ENCODE assay signal across 9 cellular contexts in the genomic region with DNA sequence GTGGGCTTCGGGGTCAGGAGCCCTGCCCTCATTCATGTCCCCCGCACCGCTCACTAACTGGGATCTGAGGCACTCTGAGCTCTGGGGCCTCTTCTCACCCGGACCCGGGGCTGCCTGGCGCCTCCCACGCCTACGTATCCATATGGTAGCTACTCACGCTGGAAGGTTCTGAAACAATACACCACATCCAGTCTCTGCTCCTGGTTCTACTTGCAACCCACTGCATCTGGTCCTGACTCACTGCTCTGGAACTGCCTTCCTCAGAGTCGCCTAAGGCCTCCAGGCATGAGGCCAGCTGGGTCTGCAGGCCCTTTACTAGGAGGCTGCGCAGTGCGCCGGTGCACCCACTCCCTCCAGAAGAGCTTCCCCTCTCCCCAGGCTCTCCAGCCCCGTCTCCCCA. TPM values are rescaled to one million over a fixed set of nuclear protein-coding genes. Genes with fewer than 3 reads are reported as not detected.
DNase-seq lines count a peak whose midpoint lies in the region; ATAC-seq and TF ChIP-seq lines count a peak whose summit lies in the region.
"Had no signal": no experiment of that assay in that cellular context is flagged by ENCODE, and none has a peak within 500 bp of the region (broad histone marks: within the 10 kb centered on the region; RNA-seq: fewer than 3 reads in every experiment).

No MANE protein-coding gene starts in this region.

- H2BK5ac ChIP-seq in neuronal stem cell (ENCODE audit: low read length): peak overlapping the region; percentile 28

- no peaks in the 10 kb centered on the region for H3K9me3 ChIP-seq in CD8-positive, alpha-beta T cell (ENCODE audit: low read length)
- no peaks in the 10 kb centered on the region for H3K9me3 ChIP-seq in neuronal stem cell (replicated peaks in 1 of 2; ENCODE audit: control insufficient read depth in 2 of 2, insufficient read depth in 1 of 2, low read depth in 1 of 2, low read length in 2 of 2)

- H3K4me1 Mint-ChIP-seq in CD8-positive, alpha-beta T cell (ENCODE audit: low read depth): peaks cover 65% of the 10 kb centered on the region

- no peak for TF ChIP-seq CTCF in CD8-positive, alpha-beta T cell (IDR thresholded peaks at IDR 0.05)

- H3K4me2 ChIP-seq in neuronal stem cell (ENCODE audit: insufficient read depth, low read length, poor library complexity, severe bottlenecking): no peak overlapping the region

- intact Hi-C loops in CD8-positive, alpha-beta T cell (cut with DNase I, micrococcal nuclease): no loop called here

- peaks cover 2% of the 10 kb centered on the region for H3K79me1 ChIP-seq in neuronal stem cell (ENCODE audit: low read depth, low read length)

- H3K23ac ChIP-seq in neuronal stem cell (ENCODE audit: low read depth, low read length, poor library complexity): no peak overlapping the region

- no peak overlapping the region for H3K14ac ChIP-seq in neuronal stem cell (ENCODE audit: low read length)

- H2BK12ac ChIP-seq in neuronal stem cell (ENCODE audit: low read length): no peak overlapping the region

- peaks cover 65% of the 10 kb centered on the region for H3K36me3 ChIP-seq in CD8-positive, alpha-beta T cell (ENCODE audit: insufficient read depth, low read length)
- H3K36me3 ChIP-seq in neuronal stem cell (replicated peaks in 1 of 2; ENCODE audit: control insufficient read depth in 2 of 2, insufficient read depth in 2 of 2, low read length in 2 of 2): peaks cover 54 to 95% of the 10 kb centered on the region in 2 donors

- H3K18ac ChIP-seq in neuronal stem cell (ENCODE audit: low read length): no peak overlapping the region

- H3K27me3 Mint-ChIP-seq in CD8-positive, alpha-beta T cell (ENCODE audit: low read depth): no peaks in the 10 kb centered on the region

- H3K27ac ChIP-seq in CD8-positive, alpha-beta T cell (ENCODE audit: low read depth, low read length): no peak overlapping the region
- H3K27ac ChIP-seq in cingulate gyrus (ENCODE audit: low read depth, low read length) (peak overlapping the region; percentile 32), neuronal stem cell (replicated peaks; ENCODE audit: low read length) (no peak overlapping the region)

- peaks cover 97% of the 10 kb centered on the region for H3K36me3 Mint-ChIP-seq in CD8-positive, alpha-beta T cell

- no peak overlapping the region for H4K91ac ChIP-seq in neuronal stem cell (ENCODE audit: low read depth, low read length, poor library complexity)

- DNase-seq in CD8-positive, alpha-beta T cell: no peak
- DNase-seq in RPMI7951 (ENCODE audit: low read depth) (peak; percentile 97), neuronal stem cell (ENCODE audit: low spot score) (no peak), activated gamma-delta T cell (lab: John Stamatoyannopoulos, UW) (no peak), NCI-H1092 (lab: John Stamatoyannopoulos, UW) (no peak)
- DNase-seq: NCI-H2081 treated with DMSO at 0.1 percent for 48 hours had no signal

- peaks cover 29% of the 10 kb centered on the region for H3K4me1 ChIP-seq in CD8-positive, alpha-beta T cell (ENCODE audit: insufficient read depth, low read length)
- peaks cover 8 to 9% of the 10 kb centered on the region in 2 donors for H3K4me1 ChIP-seq in neuronal stem cell (ENCODE audit: control insufficient read depth in 2 of 2, insufficient read depth in 1 of 2, low read depth in 1 of 2, low read length in 2 of 2)

- no CpG with 5 or more reads among the region's 14 CpGs for WGBS in neuronal stem cell (ENCODE audit: extremely low coverage in 2 of 2, insufficient read length in 2 of 2, insufficient replicate concordance in 1 of 2), 2 donors

- POLR2A ChIA-PET in CD8-positive, alpha-beta T cell (lab: Charles Lee): interaction anchor here (0.8 to 1.1 kb wide), 2 partner anchors 9 to 85 kb away, joined by 3 to 4 read pairs; no protein-coding TSS in a partner anchor

- H3K9ac ChIP-seq in neuronal stem cell (ENCODE audit: low read depth, low read length, poor library complexity): no peak overlapping the region

- peak overlapping the region; percentile 29 for H2AK5ac ChIP-seq in neuronal stem cell (ENCODE audit: low read depth, low read length)

- H3K27me3 ChIP-seq in CD8-positive, alpha-beta T cell (ENCODE audit: insufficient read depth, low read length): no peaks in the 10 kb centered on the region
- no peaks in the 10 kb centered on the region for H3K27me3 ChIP-seq in neuronal stem cell (ENCODE audit: control insufficient read depth in 3 of 3, insufficient read depth in 3 of 3, low read depth in 1 of 3, low read length in 3 of 3)

- H3K27ac Mint-ChIP-seq in CD8-positive, alpha-beta T cell: peak overlapping the region; percentile 41

- no peak overlapping the region for H2AFZ ChIP-seq in neuronal stem cell (ENCODE audit: low read length)

- H3K4me3 ChIP-seq in CD8-positive, alpha-beta T cell (ENCODE audit: low read depth, low read length): no peak overlapping the region
- no peak overlapping the region for H3K4me3 ChIP-seq in neuronal stem cell (ENCODE audit: low read length in 2 of 2)

- H2BK15ac ChIP-seq in neuronal stem cell (ENCODE audit: low read length): no peak overlapping the region

- H4K8ac ChIP-seq in neuronal stem cell (ENCODE audit: low read depth, low read length): no peak overlapping the region

- no peak for ATAC-seq in CD8-positive, alpha-beta T cell
- no peak for ATAC-seq in GM18520 (IDR thresholded peaks at IDR 0.05; ENCODE audit: unreplicated experiment)
- ATAC-seq in GM18868 (IDR thresholded peaks at IDR 0.05; ENCODE audit: unreplicated experiment): no peak

- H2BK120ac ChIP-seq in neuronal stem cell (ENCODE audit: low read depth, low read length): no peak overlapping the region

- H3K9me3 Mint-ChIP-seq in CD8-positive, alpha-beta T cell: no peaks in the 10 kb centered on the region

- H3K4me3 Mint-ChIP-seq in CD8-positive, alpha-beta T cell: no peak overlapping the region

- H3K4ac ChIP-seq in neuronal stem cell (ENCODE audit: low read length): no peak overlapping the region

- CTCF ChIA-PET in CD8-positive, alpha-beta T cell (lab: Charles Lee): interaction anchor here (0.5 to 1.7 kb wide), 3 partner anchors 16 to 23 kb away, joined by 3 to 5 read pairs (median 3); no protein-coding TSS in a partner anchor

RNA-seq across cellular contexts. Expression of gene USP36, which starts 18.1 kb away (rescaled TPM):
- total RNA-seq in CD8-positive, alpha-beta T cell: 100 to 1,000 TPM; 755 to 805 TPM
- 9.8 and 11.2 TPM in 2 replicates for total RNA-seq in RPMI7951 (2014; rRNA removed; shearing (Covaris generic))
- polyA plus RNA-seq in neuronal stem cell (2013, experiment 1 of 2): 21.1 TPM
- 23.6 TPM for polyA plus RNA-seq in neuronal stem cell (2013, experiment 2 of 2)

RNA-seq across cellular contexts. Expression of gene CYTH1, which starts 40.5 kb away (rescaled TPM):
- 100 to 1,000 TPM; 475 to 490 TPM for total RNA-seq in CD8-positive, alpha-beta T cell
- 14.6 and 14.8 TPM in 2 replicates for total RNA-seq in RPMI7951 (2014; rRNA removed; shearing (Covaris generic))
- 13.3 TPM for polyA plus RNA-seq in neuronal stem cell (2013, experiment 1 of 2)
- polyA plus RNA-seq in neuronal stem cell (2013, experiment 2 of 2): 13.8 TPM

Comparison
In these comparisons a context has a peak if more than half of its experiments do, and no peak if none do; other contexts are left out.
1. RNA of gene USP36, which starts 18.1 kb away (total RNA-seq): 755 to 805 TPM in CD8-positive, alpha-beta T cell; 9.8 to 11.2 TPM in RPMI7951; every median in the first group is over 10 times any median in the second.
2. RNA of gene CYTH1, which starts 40.5 kb away (total RNA-seq): 475 to 490 TPM in CD8-positive, alpha-beta T cell; 14.6 to 14.8 TPM in RPMI7951; every median in the first group is over 10 times any median in the second.